In genomic region chr4:92012899-92013867, GRCh38 we compare ENCODE assay signal across 17 cellular contexts.
A peak's percentile ranks its signal among the peaks of the same experiment; 100 is the strongest.
DNase-seq lines count a peak whose midpoint lies in the region; ATAC-seq, FAIRE-seq and TF ChIP-seq lines count a peak whose summit lies in the region.
"Had no signal": no experiment of that assay in that cellular context is flagged by ENCODE, and none has a peak within 500 bp of the region (broad histone marks: within the 10 kb centered on the region; RNA-seq: fewer than 3 reads in every experiment).

No MANE protein-coding gene starts in this region.

- H2BK15ac ChIP-seq in H1 (ENCODE audit: low read length) = no peak overlapping the region

- H3K4ac ChIP-seq in H1 (replicated peaks; ENCODE audit: insufficient read length, low read depth, low read length) = no peak overlapping the region

- TF ChIP-seq CTCF in 22Rv1 (IDR thresholded peaks at IDR 0.05) (peak; percentile 12; the same call in 1 of the 2 replicates), NB4 (IDR thresholded peaks at IDR 0.05; ENCODE audit: low read depth, low read length) (peak; percentile 7), H1 (IDR thresholded peaks at IDR 0.05; ENCODE audit: control extremely low read depth in 1 of 3, insufficient read depth in 1 of 3, low read depth in 1 of 3, low read length in 3 of 3) (peak; percentile 42 to 60 (median 43)), lung (IDR thresholded peaks at IDR 0.05; ENCODE audit: control extremely low read depth, extremely low read depth) (no peak), omental fat pad (IDR thresholded peaks at IDR 0.05) (no peak), GM20000 (IDR thresholded peaks at IDR 0.05; ENCODE audit: extremely low read depth, missing control alignments) (no peak)

- FAIRE-seq in H1 (lab: Jason Lieb, UNC) = peak; percentile 39
- FAIRE-seq: bronchial epithelial cell had no signal

- H2BK120ac ChIP-seq in H1 (replicated peaks; ENCODE audit: low read depth, low read length) = no peak overlapping the region

- WGBS in H1 (ENCODE audit: extremely low coverage in 1 of 2, insufficient coverage in 1 of 2, insufficient read length in 1 of 2, insufficient replicate concordance in 2 of 2, low coverage in 1 of 2, low lambda C conversion rate in 2 of 2, missing lambda C conversion rate in 1 of 2), 2 experiments = 43% methylated on average over 16 of the region's 16 CpGs; no CpG with 5 or more reads in 1 of the 2 experiments
- 39 to 47% methylated on average over 16 of the region's 16 CpGs for WGBS in lung, 2 donors

- DNase-seq in NB4 (ENCODE audit: low read depth) (peak; percentile 10), H1 (ENCODE audit: low read depth in 1 of 2, low spot score in 2 of 2) (peak; percentile 27 to 77), lung (ENCODE audit: low spot score) (peak; percentile 41), omental fat pad (ENCODE audit: low spot score) (no peak), AML-193 (lab: John Stamatoyannopoulos, UW) (no peak), NCI-H1694 treated with DMSO at 0.1 percent for 48 hours (lab: John Stamatoyannopoulos, UW) (no peak), GM20000 (ENCODE audit: low spot score) (no peak)
- DNase-seq: ACHN; activated CD8-positive, alpha-beta memory T cell treated with anti-CD3 and anti-CD28 coated beads, Interleukin-2, amount 50 U/mL, for 48 hours; activated naive CD4-positive, alpha-beta T cell treated with anti-CD3 and anti-CD28 coated beads, Interleukin-2, amount 50 U/mL, for 16 hours; naive B cell; stimulated activated CD4-positive, alpha-beta T cell treated with anti-CD3 and anti-CD28 coated beads, Interleukin-1b, Interleukin-23, amount 100 ng/mL, for 48 hours; T-helper 17 cell had no signal

- H3K23me2 ChIP-seq in H1 (ENCODE audit: low read depth, low read length) = no peaks in the 10 kb centered on the region

- TF ChIP-seq RAD21 in H1 (IDR thresholded peaks at IDR 0.05 in 1 of 2, conservative IDR thresholded peaks at IDR 0.05 in 1 of 2; ENCODE audit: low read depth in 2 of 2, low read length in 2 of 2) = peak; percentile 48 to 58

- TF ChIP-seq EP300 in H1 (IDR thresholded peaks at IDR 0.05; ENCODE audit: borderline replicate concordance in 1 of 2, low read depth in 2 of 2, low read length in 2 of 2) = no peak

- no peak overlapping the region for H2AK5ac ChIP-seq in H1 (ENCODE audit: low read depth, low read length)

- H3K27me3 ChIP-seq in H1 (replicated peaks in 1 of 4; ENCODE audit: control insufficient read depth in 3 of 4, extremely low read depth in 1 of 4, insufficient read depth in 3 of 4, low read length in 3 of 4) = no peaks in the 10 kb centered on the region
- H3K27me3 ChIP-seq in lung (ENCODE audit: control insufficient read depth, insufficient read depth) = no peaks in the 10 kb centered on the region

- H4K8ac ChIP-seq in H1 (ENCODE audit: extremely low read depth, insufficient read depth, low read length) = no peak overlapping the region

- ATAC-seq in lung (ENCODE audit: insufficient read depth, low FRiP score) = no peak
- ATAC-seq in omental fat pad (ENCODE audit: low FRiP score) = no peak
- ATAC-seq: activated CD4-positive, CD25-positive, alpha-beta regulatory T cell treated with anti-CD3 and anti-CD28 coated beads, Interleukin-2, amount 50 U/mL, for 24 hours; T-helper 17 cell had no signal

- no peak overlapping the region for H2BK5ac ChIP-seq in H1 (ENCODE audit: low read depth, low read length)

- no peaks in the 10 kb centered on the region for H3K9me3 ChIP-seq in H1 (ENCODE audit: insufficient read depth in 2 of 2, low read depth in 1 of 2, low read length in 1 of 2)
- H3K9me3 ChIP-seq in lung (ENCODE audit: control insufficient read depth in 2 of 2, insufficient read depth in 1 of 2, low read length in 1 of 2) = no peaks in the 10 kb centered on the region
- H3K9me3 ChIP-seq: Caco-2 had no signal

- H3K18ac ChIP-seq in H1 (ENCODE audit: extremely low read depth, low read length) = no peak overlapping the region

- H3K4me2 ChIP-seq in H1 (ENCODE audit: insufficient read depth in 1 of 2, low read depth in 2 of 2, low read length in 2 of 2) = no peak overlapping the region; a peak in 1 of 4 replicates

- H2BK20ac ChIP-seq in H1 (ENCODE audit: low read length) = no peak overlapping the region

- no peak overlapping the region for H2BK12ac ChIP-seq in H1 (ENCODE audit: low read depth, low read length)

- CTCF ChIA-PET in H1 (lab: Charles Lee; ENCODE audit: partially characterized antibody) = interaction anchor here (0.6 to 2.4 kb wide), 15 partner anchors 9 to 1674 kb away, joined by 3 to 9 read pairs (median 3); no protein-coding TSS in a partner anchor

- H3K36me3 ChIP-seq in H1 (ENCODE audit: control insufficient read depth in 2 of 4, insufficient read depth in 4 of 4, low read length in 3 of 4) = no peaks in the 10 kb centered on the region
- no peaks in the 10 kb centered on the region for H3K36me3 ChIP-seq in lung (ENCODE audit: control insufficient read depth in 2 of 2, insufficient read depth in 2 of 2, low read length in 2 of 2)

- H2AFZ ChIP-seq in H1 (ENCODE audit: low read length) = no peak overlapping the region

- H3K79me2 ChIP-seq in H1 (ENCODE audit: control insufficient read depth in 1 of 2, insufficient read depth in 2 of 2, low read length in 2 of 2) = no peaks in the 10 kb centered on the region

- H3K14ac ChIP-seq in H1 (ENCODE audit: insufficient read length) = no peak overlapping the region

- no peak overlapping the region for H3K9ac ChIP-seq in H1 (replicated peaks in 1 of 4; ENCODE audit: extremely low read depth in 1 of 4, low read depth in 3 of 4, low read length in 3 of 4)

- H3K27ac ChIP-seq in 22Rv1 (no peak overlapping the region), H1 (ENCODE audit: low read depth, low read length) (no peak overlapping the region), lung (ENCODE audit: low read depth in 1 of 2, low read length in 1 of 2) (no peak overlapping the region)

- no peaks in the 10 kb centered on the region for H3K79me1 ChIP-seq in H1 (ENCODE audit: low read depth, low read length)

- no peaks in the 10 kb centered on the region for H4K20me1 ChIP-seq in H1 (replicated peaks in 1 of 2; ENCODE audit: control insufficient read depth in 1 of 2, insufficient read depth in 2 of 2, low read length in 2 of 2)

- no peak overlapping the region for H3K23ac ChIP-seq in H1 (ENCODE audit: insufficient read length)

- H4K5ac ChIP-seq in H1 (ENCODE audit: insufficient read length, low read depth, low read length) = no peak overlapping the region

- TF ChIP-seq POLR2A in NB4 (IDR thresholded peaks at IDR 0.05; ENCODE audit: extremely low read depth, insufficient read length) (no peak), H1 (IDR thresholded peaks at IDR 0.05; ENCODE audit: control extremely low read depth in 1 of 2, low read depth in 2 of 2, low read length in 2 of 2) (no peak)

- no peak overlapping the region for H3K56ac ChIP-seq in H1 (replicated peaks; ENCODE audit: insufficient read length, low read depth, low read length)

- no peak overlapping the region for H3K4me3 ChIP-seq in NB4 (ENCODE audit: low read depth, low read length)
- H3K4me3 ChIP-seq in H1 (ENCODE audit: extremely low read depth in 1 of 4, insufficient read depth in 2 of 4, low read depth in 3 of 4, low read length in 4 of 4) = no peak overlapping the region
- no peak overlapping the region for H3K4me3 ChIP-seq in lung

- POLR2A ChIA-PET in H1 (lab: Charles Lee; ENCODE audit: partially characterized antibody) = no interaction called here

- H4K91ac ChIP-seq in H1 (replicated peaks; ENCODE audit: insufficient read length, low read length) = no peak overlapping the region

- H3K4me1 ChIP-seq in H1 (replicated peaks in 1 of 4; ENCODE audit: control insufficient read depth in 3 of 4, insufficient read depth in 4 of 4, low read length in 3 of 4) (peaks cover 0 to 5% (median 0%) of the 10 kb centered on the region in 4 experiments; a peak in 3 of 7 replicates), lung (ENCODE audit: control insufficient read depth in 2 of 2, insufficient read depth in 2 of 2, low read length in 2 of 2) (no peaks in the 10 kb centered on the region)
- H3K4me1 ChIP-seq: Caco-2 had no signal

TF ChIP-seq in H1, 55 proteins besides CTCF, POLR2A, EP300 and RAD21 (continues in another document):
- no peak for TF ChIP-seq EGR1 (IDR thresholded peaks at IDR 0.05; ENCODE audit: borderline replicate concordance, low read depth, low read length)

Comparison
In these comparisons a context has a peak if more than half of its experiments do, and no peak if none do; other contexts are left out.
1. CTCF ChIP-seq: peak in 22Rv1 (single experiment), NB4 (single experiment) and H1 (3 of 3); none in lung (single experiment), omental fat pad (0 of 3) and GM20000 (single experiment).
2. DNase-seq: peak in NB4 (single experiment), H1 (2 of 2) and lung (single experiment); none in omental fat pad (single experiment), AML-193 (0 of 2), NCI-H1694 treated with DMSO at 0.1 percent for 48 hours (single experiment) and GM20000 (single experiment).